24 cellular contexts compared by ENCODE assay signal in the genomic region with DNA sequence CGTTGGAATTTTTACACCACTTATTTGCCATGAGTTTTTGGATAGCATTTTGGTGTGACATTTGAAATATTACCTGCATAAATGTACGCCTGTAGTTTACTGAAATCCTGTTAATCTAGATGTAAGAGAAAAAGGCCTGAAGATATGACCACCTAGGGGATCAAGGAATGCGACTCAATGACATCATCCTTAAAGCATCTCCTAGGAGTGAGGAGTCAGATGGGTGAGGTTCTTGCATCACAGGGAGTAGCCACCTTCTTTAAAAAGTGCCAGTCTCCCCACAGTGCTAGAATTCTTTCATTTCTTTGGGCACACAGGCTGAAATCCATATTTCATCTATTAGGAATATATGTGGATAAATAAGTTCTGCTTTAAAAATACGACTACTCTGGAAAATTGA. TPM values are rescaled to one million over a fixed set of nuclear protein-coding genes. Genes with fewer than 3 reads are reported as not detected.
DNase-seq lines count a peak whose midpoint lies in the region; ATAC-seq lines count a peak whose summit lies in the region.
"Had no signal": no experiment of that assay in that cellular context is flagged by ENCODE, and none has a peak within 500 bp of the region (broad histone marks: within the 10 kb centered on the region; RNA-seq: fewer than 3 reads in every experiment).

No MANE protein-coding gene starts in this region.

- ATAC-seq in GM21619 (IDR thresholded peaks at IDR 0.05; ENCODE audit: unreplicated experiment) (no peak), GM21423 (IDR thresholded peaks at IDR 0.05; ENCODE audit: unreplicated experiment) (no peak), HG03097 (IDR thresholded peaks at IDR 0.05; ENCODE audit: low FRiP score, unreplicated experiment) (no peak)
- ATAC-seq: activated CD8-positive, alpha-beta memory T cell treated with anti-CD3 and anti-CD28 coated beads, Interleukin-2, amount 10 ng/mL, durations not matched to agents 7 days and 5 days had no signal

- DNase-seq in EH (ENCODE audit: low read depth) (peak; percentile 11), HT1080 (ENCODE audit: low read depth) (peak; percentile 49), astrocyte of the hippocampus (ENCODE audit: low read depth, low spot score) (peak; percentile 38), iPS-NIHi7 (ENCODE audit: extremely low spot score) (peak; percentile 63), OCI-M1 (lab: John Stamatoyannopoulos, UW) (no peak)
- DNase-seq: activated CD4-positive, alpha-beta T cell treated with anti-CD3 and anti-CD28 coated beads for 4 hours; activated CD8-positive, alpha-beta memory T cell treated with anti-CD3 and anti-CD28 coated beads, Interleukin-2, amount 10 ng/mL, durations not matched to agents 7 days and 5 days; CD4-positive, alpha-beta T cell; foreskin fibroblast; GOT3; hippocampal formation; KBM-7; left ventricle myocardium inferior; MV-4-11; NCI-H187 treated with DMSO at 0.1 percent for 48 hours; Right ventricle myocardium superior; stimulated activated CD4-positive, alpha-beta T cell treated with anti-CD3 and anti-CD28 coated beads, Interleukin-12 subunit alpha, Interleukin-12 subunit beta, amount 100 ng/mL, for 4 hours; substantia nigra had no signal

RNA-seq across cellular contexts. Expression of a gene that starts 34.5 kb away (rescaled TPM):
- total RNA-seq in HT1080 (2014; rRNA removed; shearing (Covaris generic)) = not detected in 2 replicates
- not detected in 2 replicates for polyA plus RNA-seq in HT1080 (2015; cell fraction: cytosol; rRNA removed)
- not detected in 2 replicates for polyA plus RNA-seq in HT1080 (2015; cell fraction: nucleus; rRNA removed)
- total RNA-seq: activated CD8-positive, alpha-beta memory T cell treated with anti-CD3 and anti-CD28 coated beads, Interleukin-2, amount 10 ng/mL, durations not matched to agents 7 days and 5 days; activated T-helper 2 cell treated with anti-CD3 and anti-CD28 coated beads, Interferon-gamma antibody, Interleukin-2, Interleukin-4, amounts not matched to agents 10 μg/mL and 5 μg/mL and 100 μg/mL, durations not matched to agents 14 hours and 24 hours and 36 hours; CD4-positive, alpha-beta T cell; endothelial cell of umbilical vein; mononuclear cell; Right ventricle myocardium superior had no signal
- polyA plus RNA-seq: endothelial cell of umbilical vein had no signal
